ENCODE assay signal across 18 cellular contexts in genomic region chr17:12222392-12222791, GRCh38.
DNase-seq lines count a peak whose midpoint lies in the region; ATAC-seq, FAIRE-seq and TF ChIP-seq lines count a peak whose summit lies in the region.
"Had no signal": no experiment of that assay in that cellular context is flagged by ENCODE, and none has a peak within 500 bp of the region (broad histone marks: within the 10 kb centered on the region; RNA-seq: fewer than 3 reads in every experiment).

No MANE protein-coding gene starts in this region.

- H3K23me2 ChIP-seq in H9 (ENCODE audit: insufficient read length, low read depth, low read length, poor library complexity, severe bottlenecking) (no peaks in the 10 kb centered on the region), H1 (ENCODE audit: low read depth, low read length) (no peaks in the 10 kb centered on the region)

- H2AK5ac ChIP-seq in H9 (ENCODE audit: insufficient read length, low read length): no peak overlapping the region
- H2AK5ac ChIP-seq in H1 (ENCODE audit: low read depth, low read length): no peak overlapping the region

- H3T11ph ChIP-seq in H9 (ENCODE audit: low read length): no peak overlapping the region

- H3K27me3 Mint-ChIP-seq in H9 (ENCODE audit: low read depth) (peaks cover 17% of the 10 kb centered on the region), neural progenitor cell (ENCODE audit: insufficient read depth, low read depth) (peaks cover 2% of the 10 kb centered on the region)

- peaks cover 11 to 12% of the 10 kb centered on the region in 2 experiments for H3K4me1 Mint-ChIP-seq in H9
- H3K4me1 Mint-ChIP-seq in neural progenitor cell: no peaks in the 10 kb centered on the region
- H3K4me1 Mint-ChIP-seq: CD4-positive, alpha-beta memory T cell; IgD-negative memory B cell had no signal

- H3K18ac ChIP-seq in H9 (ENCODE audit: insufficient read length, low read depth, low read length): no peak overlapping the region
- no peak overlapping the region for H3K18ac ChIP-seq in H1 (ENCODE audit: extremely low read depth, low read length)

- H3K4ac ChIP-seq in H9 (ENCODE audit: low read depth, low read length): no peak overlapping the region
- no peak overlapping the region for H3K4ac ChIP-seq in H1 (replicated peaks; ENCODE audit: insufficient read length, low read depth, low read length)

- H4K20me1 ChIP-seq in BLaER1 treated with 17β-estradiol and CSF1 and Interleukin-3, amounts not matched to agents 10 nM and 100 nM: no peaks in the 10 kb centered on the region
- H4K20me1 ChIP-seq in H9 (ENCODE audit: control insufficient read depth, insufficient read depth, insufficient read length) (no peaks in the 10 kb centered on the region), H1 (replicated peaks in 1 of 2; ENCODE audit: control insufficient read depth in 1 of 2, insufficient read depth in 2 of 2, low read length in 2 of 2) (no peaks in the 10 kb centered on the region), neural progenitor cell (ENCODE audit: low read depth) (no peaks in the 10 kb centered on the region)

- H3K27ac Mint-ChIP-seq in H9: no peak overlapping the region
- H3K27ac Mint-ChIP-seq in neural progenitor cell: no peak overlapping the region
- H3K27ac Mint-ChIP-seq: CD4-positive, alpha-beta memory T cell had no signal

- FAIRE-seq in H1 (lab: Jason Lieb, UNC) (no peak), D721Med (lab: Jason Lieb, UNC) (no peak)

- no peak overlapping the region for H4K91ac ChIP-seq in H9 (ENCODE audit: insufficient read length, low read depth, low read length)
- H4K91ac ChIP-seq in H1 (replicated peaks; ENCODE audit: insufficient read length, low read length): no peak overlapping the region

- no peaks in the 10 kb centered on the region for H3K79me1 ChIP-seq in H9 (ENCODE audit: insufficient read depth, low read depth, low read length, poor library complexity, severe bottlenecking)
- H3K79me1 ChIP-seq in H1 (ENCODE audit: low read depth, low read length): no peaks in the 10 kb centered on the region

- H3K36me3 ChIP-seq in BLaER1 treated with 17β-estradiol and CSF1 and Interleukin-3, amounts not matched to agents 10 nM and 100 nM: no peaks in the 10 kb centered on the region
- H3K36me3 ChIP-seq in H1 (ENCODE audit: control insufficient read depth in 2 of 4, insufficient read depth in 4 of 4, low read length in 3 of 4): no peaks in the 10 kb centered on the region
- no peaks in the 10 kb centered on the region for H3K36me3 ChIP-seq in neural progenitor cell
- H3K36me3 ChIP-seq: HAP-1 had no signal

- intact Hi-C loops in left colon (cut with DNase I, micrococcal nuclease): no loop called here

- H2BK15ac ChIP-seq in H9 (ENCODE audit: low read depth, low read length) (no peak overlapping the region), H1 (ENCODE audit: low read length) (no peak overlapping the region)

- H2AFZ ChIP-seq in H9 (ENCODE audit: low read length) (no peak overlapping the region), H1 (ENCODE audit: low read length) (peak overlapping the region; percentile 74; the same call in 1 of the 2 replicates), neural progenitor cell (replicated peaks) (peak overlapping the region; percentile 68)

- H3K9me3 ChIP-seq in BLaER1 treated with 17β-estradiol and CSF1 and Interleukin-3, amounts not matched to agents 10 nM and 100 nM (replicated peaks in 1 of 11): peaks cover 7 to 25% (median 21%) of the 10 kb centered on the region in 11 experiments
- no peaks in the 10 kb centered on the region for H3K9me3 ChIP-seq in H9 (ENCODE audit: control insufficient read depth, low read depth, low read length)
- peaks cover 0 to 7% of the 10 kb centered on the region in 2 experiments; a peak in 1 of 4 replicates for H3K9me3 ChIP-seq in H1 (ENCODE audit: insufficient read depth in 2 of 2, low read depth in 1 of 2, low read length in 1 of 2)
- no peaks in the 10 kb centered on the region for H3K9me3 ChIP-seq in neural progenitor cell (ENCODE audit: low read depth)
- H3K9me3 ChIP-seq: HAP-1 had no signal

- no peak overlapping the region for H3K4me3 ChIP-seq in BLaER1 treated with 17β-estradiol and CSF1 and Interleukin-3, amounts not matched to agents 10 nM and 100 nM
- H3K4me3 ChIP-seq in H1 (ENCODE audit: extremely low read depth in 1 of 4, insufficient read depth in 2 of 4, low read depth in 3 of 4, low read length in 4 of 4) (no peak overlapping the region), neural progenitor cell (no peak overlapping the region)
- H3K4me3 ChIP-seq: HAP-1 had no signal

- H2BK120ac ChIP-seq in H9 (ENCODE audit: low read depth, low read length, poor library complexity, severe bottlenecking) (no peak overlapping the region), H1 (replicated peaks; ENCODE audit: low read depth, low read length) (no peak overlapping the region)

- H3K4me2 ChIP-seq in BLaER1 treated with 17β-estradiol and CSF1 and Interleukin-3, amounts not matched to agents 10 nM and 100 nM: peak overlapping the region in 6 of 11 experiments; percentile 17 to 48 (median 30); a peak in 9 of 22 replicates
- peak overlapping the region; percentile 14 for H3K4me2 ChIP-seq in H9 (ENCODE audit: insufficient read depth, insufficient read length, low read length)
- peak overlapping the region; percentile 18 to 35 for H3K4me2 ChIP-seq in H1 (ENCODE audit: insufficient read depth in 1 of 2, low read depth in 2 of 2, low read length in 2 of 2)
- no peak overlapping the region for H3K4me2 ChIP-seq in neural progenitor cell

- H3K23ac ChIP-seq in H9 (ENCODE audit: insufficient read length, low read depth, low read length) (no peak overlapping the region), H1 (ENCODE audit: insufficient read length) (no peak overlapping the region)

- no peak overlapping the region for H2BK12ac ChIP-seq in H9 (ENCODE audit: insufficient read length, low read depth, low read length)
- H2BK12ac ChIP-seq in H1 (ENCODE audit: low read depth, low read length): no peak overlapping the region

- H3K4me1 ChIP-seq in BLaER1 treated with 17β-estradiol and CSF1 and Interleukin-3, amounts not matched to agents 10 nM and 100 nM: peaks cover 0 to 6% (median 0%) of the 10 kb centered on the region in 10 experiments; a peak in 4 of 20 replicates
- no peaks in the 10 kb centered on the region for H3K4me1 ChIP-seq in H9 (ENCODE audit: insufficient read depth, low read length)
- peaks cover 0 to 3% (median 1%) of the 10 kb centered on the region in 4 experiments; a peak in 4 of 7 replicates for H3K4me1 ChIP-seq in H1 (replicated peaks in 1 of 4; ENCODE audit: control insufficient read depth in 3 of 4, insufficient read depth in 4 of 4, low read length in 3 of 4)
- H3K4me1 ChIP-seq in neural progenitor cell: no peaks in the 10 kb centered on the region
- H3K4me1 ChIP-seq: HAP-1 had no signal

- no peak for ATAC-seq in left colon

- H3K79me2 ChIP-seq in H9 (ENCODE audit: insufficient read depth, low read length): no peaks in the 10 kb centered on the region
- H3K79me2 ChIP-seq in H1 (ENCODE audit: control insufficient read depth in 1 of 2, insufficient read depth in 2 of 2, low read length in 2 of 2): no peaks in the 10 kb centered on the region
- H3K79me2 ChIP-seq in neural progenitor cell (ENCODE audit: low read depth): no peaks in the 10 kb centered on the region

- H3K27ac ChIP-seq in BLaER1 treated with 17β-estradiol and CSF1 and Interleukin-3, amounts not matched to agents 10 nM and 100 nM: no peak overlapping the region
- H3K27ac ChIP-seq in H9 (ENCODE audit: insufficient read length, low read depth, low read length) (no peak overlapping the region), H1 (ENCODE audit: low read depth, low read length) (no peak overlapping the region), neural progenitor cell (no peak overlapping the region)
- H3K27ac ChIP-seq: C4-2B, HL-60 had no signal

- H3K14ac ChIP-seq in H9 (ENCODE audit: insufficient read depth, low read length) (no peak overlapping the region), H1 (ENCODE audit: insufficient read length) (no peak overlapping the region)

- H3F3A ChIP-seq in neural progenitor cell (ENCODE audit: low read depth): no peaks in the 10 kb centered on the region

- H4K5ac ChIP-seq in H9 (ENCODE audit: insufficient read length, low read depth, low read length) (no peak overlapping the region), H1 (ENCODE audit: insufficient read length, low read depth, low read length) (no peak overlapping the region)

- peaks cover 0 to 5% (median 2%) of the 10 kb centered on the region in 3 experiments; a peak in 4 of 7 replicates for H3K36me3 Mint-ChIP-seq in H9 (ENCODE audit: insufficient read depth in 1 of 3, low read depth in 3 of 3)
- no peaks in the 10 kb centered on the region for H3K36me3 Mint-ChIP-seq in neural progenitor cell
- H3K36me3 Mint-ChIP-seq: CD4-positive, alpha-beta memory T cell; IgD-negative memory B cell had no signal

- TF ChIP-seq POLR2A in H1 (IDR thresholded peaks at IDR 0.05; ENCODE audit: control extremely low read depth in 1 of 2, low read depth in 2 of 2, low read length in 2 of 2): no peak

- H3K27me3 ChIP-seq in BLaER1 treated with 17β-estradiol and CSF1 and Interleukin-3, amounts not matched to agents 10 nM and 100 nM: no peaks in the 10 kb centered on the region
- H3K27me3 ChIP-seq in H9 (ENCODE audit: insufficient read depth, low read length): no peaks in the 10 kb centered on the region
- H3K27me3 ChIP-seq in H1 (replicated peaks in 1 of 4; ENCODE audit: control insufficient read depth in 3 of 4, extremely low read depth in 1 of 4, insufficient read depth in 3 of 4, low read length in 3 of 4): no peaks in the 10 kb centered on the region
- H3K27me3 ChIP-seq in neural progenitor cell: peaks cover 4% of the 10 kb centered on the region

- no peak overlapping the region for H2BK20ac ChIP-seq in H9 (ENCODE audit: low read depth, low read length, poor library complexity, severe bottlenecking)
- H2BK20ac ChIP-seq in H1 (ENCODE audit: low read length): no peak overlapping the region

- H3K56ac ChIP-seq in H9 (ENCODE audit: insufficient read length, low read depth, low read length): no peak overlapping the region
- H3K56ac ChIP-seq in H1 (replicated peaks; ENCODE audit: insufficient read length, low read depth, low read length): no peak overlapping the region

- CTCF ChIA-PET in H1 (lab: Charles Lee; ENCODE audit: partially characterized antibody): interaction anchor here (0.8 to 1.8 kb wide), 3 partner anchors 13 to 35 kb away, joined by 3 to 5 read pairs (median 4); no protein-coding TSS in a partner anchor

- H3K9me3 Mint-ChIP-seq in H9 (no peaks in the 10 kb centered on the region), neural progenitor cell (peaks cover 2% of the 10 kb centered on the region)

- H2BK5ac ChIP-seq in H9 (ENCODE audit: insufficient read length, low read length) (no peak overlapping the region), H1 (ENCODE audit: low read depth, low read length) (no peak overlapping the region)

- POLR2A ChIA-PET in H1 (lab: Charles Lee; ENCODE audit: partially characterized antibody): no interaction called here

- TF ChIP-seq CTCF in H9 (conservative IDR thresholded peaks at IDR 0.05) (no peak), H1 (IDR thresholded peaks at IDR 0.05; ENCODE audit: control extremely low read depth in 1 of 3, insufficient read depth in 1 of 3, low read depth in 1 of 3, low read length in 3 of 3) (no peak), neural progenitor cell (IDR thresholded peaks at IDR 0.05) (no peak), D721Med (IDR thresholded peaks at IDR 0.05; ENCODE audit: insufficient read depth, missing control alignments) (no peak)

- H4K8ac ChIP-seq in H9 (replicated peaks; ENCODE audit: insufficient read length, low read depth, low read length) (no peak overlapping the region), H1 (ENCODE audit: extremely low read depth, insufficient read depth, low read length) (no peak overlapping the region)

- H3K4me3 Mint-ChIP-seq in H9 (peak overlapping the region in 1 of 2 experiments; percentile 23; a peak in 1 of 5 replicates), neural progenitor cell (no peak overlapping the region)
- H3K4me3 Mint-ChIP-seq: CD4-positive, alpha-beta memory T cell; IgD-negative memory B cell had no signal

- DNase-seq in H9: no peak
- no peak for DNase-seq in H1 (ENCODE audit: low read depth in 1 of 2, low spot score in 2 of 2)
- no peak for DNase-seq in neural progenitor cell (ENCODE audit: low spot score)
- DNase-seq in D721Med (ENCODE audit: insufficient read length, low spot score): no peak
- DNase-seq in NCI-H146 treated with DMSO at 0.1 percent for 48 hours (lab: John Stamatoyannopoulos, UW; ENCODE audit: unreplicated experiment): no peak
- no peak for DNase-seq in left colon
- DNase-seq: 8988T; AML-193; CD4-positive, alpha-beta memory T cell; DMS153; DMS79 treated with DMSO at 0.1 percent for 48 hours; EL; KG1 had no signal

- no peak overlapping the region for H3K9ac ChIP-seq in BLaER1 treated with 17β-estradiol and CSF1 and Interleukin-3, amounts not matched to agents 10 nM and 100 nM
- H3K9ac ChIP-seq in H9 (ENCODE audit: extremely low read depth, insufficient read length, low read length) (no peak overlapping the region), H1 (replicated peaks in 1 of 4; ENCODE audit: extremely low read depth in 1 of 4, low read depth in 3 of 4, low read length in 3 of 4) (no peak overlapping the region), neural progenitor cell (no peak overlapping the region)

- TF ChIP-seq RAD21 in H1 (IDR thresholded peaks at IDR 0.05 in 1 of 2, conservative IDR thresholded peaks at IDR 0.05 in 1 of 2; ENCODE audit: low read depth in 2 of 2, low read length in 2 of 2): no peak

- TF ChIP-seq EP300 in H1 (IDR thresholded peaks at IDR 0.05; ENCODE audit: borderline replicate concordance in 1 of 2, low read depth in 2 of 2, low read length in 2 of 2): no peak

- WGBS in H9 (ENCODE audit: extremely low coverage, insufficient read length, low lambda C conversion rate): no CpG with 5 or more reads among the region's 4 CpGs
- 78% methylated on average over 4 of the region's 4 CpGs; no CpG with 5 or more reads in 1 of the 2 experiments for WGBS in H1 (ENCODE audit: extremely low coverage in 1 of 2, insufficient coverage in 1 of 2, insufficient read length in 1 of 2, insufficient replicate concordance in 2 of 2, low coverage in 1 of 2, low lambda C conversion rate in 2 of 2, missing lambda C conversion rate in 1 of 2), 2 experiments
